In the genomic region with DNA sequence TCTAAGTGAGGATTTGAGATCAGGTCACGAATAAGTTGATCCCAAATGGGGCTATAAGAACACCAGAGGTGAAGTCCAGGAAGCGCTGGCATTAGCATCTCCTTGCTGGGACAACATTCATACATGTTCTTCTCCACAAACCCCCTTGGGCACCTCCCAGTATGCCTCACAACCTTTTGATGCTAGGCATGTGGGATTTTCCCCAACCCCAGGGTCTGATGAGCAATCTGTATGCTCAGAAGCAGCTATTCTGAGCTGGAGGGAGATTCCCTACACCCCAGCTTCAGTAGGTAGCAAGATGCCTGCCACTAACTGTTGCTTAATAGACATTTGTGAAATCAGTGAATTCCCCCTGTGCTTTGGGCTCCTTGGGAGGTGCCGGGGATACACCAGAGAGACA, we compare ENCODE assay signal across 24 cellular contexts. TPM values are rescaled to one million over a fixed set of nuclear protein-coding genes. Genes with fewer than 3 reads are reported as not detected.
DNase-seq lines count a peak whose midpoint lies in the region; ATAC-seq and TF ChIP-seq lines count a peak whose summit lies in the region.
"Had no signal": no experiment of that assay in that cellular context is flagged by ENCODE, and none has a peak within 500 bp of the region (broad histone marks: within the 10 kb centered on the region; RNA-seq: fewer than 3 reads in every experiment).

No MANE protein-coding gene starts in this region.

- no peak overlapping the region for H2BK15ac ChIP-seq in H9 (ENCODE audit: low read depth, low read length)

- H4K91ac ChIP-seq in H9 (ENCODE audit: insufficient read length, low read depth, low read length): no peak overlapping the region

- H3T11ph ChIP-seq in H9 (ENCODE audit: low read length): no peak overlapping the region

- H2AK5ac ChIP-seq in H9 (ENCODE audit: insufficient read length, low read length): no peak overlapping the region

- no peaks in the 10 kb centered on the region for H3K27me3 ChIP-seq in H9 (ENCODE audit: insufficient read depth, low read length)

- H2AFZ ChIP-seq in H9 (ENCODE audit: low read length): no peak overlapping the region

- no peak overlapping the region for H3K14ac ChIP-seq in H9 (ENCODE audit: insufficient read depth, low read length)

- H3K79me1 ChIP-seq in H9 (ENCODE audit: insufficient read depth, low read depth, low read length, poor library complexity, severe bottlenecking): no peaks in the 10 kb centered on the region

- no peak overlapping the region for H2BK120ac ChIP-seq in H9 (ENCODE audit: low read depth, low read length, poor library complexity, severe bottlenecking)

- ATAC-seq in GM18502 (IDR thresholded peaks at IDR 0.05; ENCODE audit: poor library complexity, unreplicated experiment) (peak; percentile 56), natural killer cell (no peak)
- ATAC-seq in activated T-helper 17 cell treated with anti-CD3 and anti-CD28 coated beads, Interleukin-2, amount 50 U/mL, for 72 hours (replicated peaks): peak; percentile 96
- ATAC-seq: A549, left cardiac atrium, T-helper 17 cell had no signal

- H3K27me3 Mint-ChIP-seq in activated CD4-positive, alpha-beta memory T cell treated with anti-CD3 and anti-CD28 coated beads for 36 hours: peaks cover 27% of the 10 kb centered on the region
- peaks cover 6% of the 10 kb centered on the region for H3K27me3 Mint-ChIP-seq in activated CD4-positive, alpha-beta memory T cell treated with anti-CD3 and anti-CD28 coated beads, Interleukin-2, amount 10 ng/mL, durations not matched to agents 7 days and 5 days
- peaks cover 25% of the 10 kb centered on the region for H3K27me3 Mint-ChIP-seq in activated T-helper 17 cell treated with anti-CD3 and anti-CD28 coated beads, Interleukin-2, amount 50 U/mL, for 72 hours
- H3K27me3 Mint-ChIP-seq in H9 (ENCODE audit: low read depth) (peaks cover 56% of the 10 kb centered on the region), natural killer cell (ENCODE audit: low read depth in 2 of 2) (peaks cover 10 to 11% of the 10 kb centered on the region in 2 donors)

- H2BK5ac ChIP-seq in H9 (ENCODE audit: insufficient read length, low read length): no peak overlapping the region

- CTCF ChIA-PET in activated CD4-positive, alpha-beta memory T cell treated with anti-CD3 and anti-CD28 coated beads for 36 hours (lab: Charles Lee): no interaction called here
- CTCF ChIA-PET in activated CD4-positive, alpha-beta memory T cell treated with anti-CD3 and anti-CD28 coated beads, Interleukin-2, amount 10 ng/mL, durations not matched to agents 7 days and 5 days (lab: Charles Lee): no interaction called here

- POLR2A ChIA-PET in activated CD4-positive, alpha-beta memory T cell treated with anti-CD3 and anti-CD28 coated beads for 36 hours (lab: Charles Lee): no interaction called here
- POLR2A ChIA-PET in activated CD4-positive, alpha-beta memory T cell treated with anti-CD3 and anti-CD28 coated beads, Interleukin-2, amount 10 ng/mL, durations not matched to agents 7 days and 5 days (lab: Charles Lee): no interaction called here

- no peak overlapping the region for H2BK20ac ChIP-seq in H9 (ENCODE audit: low read depth, low read length, poor library complexity, severe bottlenecking)

- no peak overlapping the region for H3K27ac ChIP-seq in H9 (ENCODE audit: insufficient read length, low read depth, low read length)
- H3K27ac ChIP-seq: A549 had no signal

- no peak overlapping the region for H3K18ac ChIP-seq in H9 (ENCODE audit: insufficient read length, low read depth, low read length)

- H3K9me3 Mint-ChIP-seq in activated CD4-positive, alpha-beta memory T cell treated with anti-CD3 and anti-CD28 coated beads for 36 hours: no peaks in the 10 kb centered on the region
- no peaks in the 10 kb centered on the region for H3K9me3 Mint-ChIP-seq in activated CD4-positive, alpha-beta memory T cell treated with anti-CD3 and anti-CD28 coated beads, Interleukin-2, amount 10 ng/mL, durations not matched to agents 7 days and 5 days
- no peaks in the 10 kb centered on the region for H3K9me3 Mint-ChIP-seq in activated T-helper 17 cell treated with anti-CD3 and anti-CD28 coated beads, Interleukin-2, amount 50 U/mL, for 72 hours
- H3K9me3 Mint-ChIP-seq in H9 (no peaks in the 10 kb centered on the region), natural killer cell (no peaks in the 10 kb centered on the region)
- H3K9me3 Mint-ChIP-seq: activated B cell treated with CpG ODN at 0.5 μM for 24 hours, CD14-positive monocyte had no signal

- no peak overlapping the region for H2BK12ac ChIP-seq in H9 (ENCODE audit: insufficient read length, low read depth, low read length)

- H3K4me1 ChIP-seq in H9 (ENCODE audit: insufficient read depth, low read length): no peaks in the 10 kb centered on the region
- H3K4me1 ChIP-seq: A549 had no signal

- H3K23ac ChIP-seq in H9 (ENCODE audit: insufficient read length, low read depth, low read length): no peak overlapping the region

- H3K9me3 ChIP-seq in H9 (ENCODE audit: control insufficient read depth, low read depth, low read length): no peaks in the 10 kb centered on the region
- H3K9me3 ChIP-seq: A549 had no signal

- H3K9ac ChIP-seq in H9 (ENCODE audit: extremely low read depth, insufficient read length, low read length): no peak overlapping the region

- DNase-seq in activated CD4-positive, alpha-beta memory T cell treated with anti-CD3 and anti-CD28 coated beads for 36 hours: peak; percentile 69
- DNase-seq in activated CD4-positive, alpha-beta memory T cell treated with anti-CD3 and anti-CD28 coated beads, Interleukin-2, amount 10 ng/mL, durations not matched to agents 7 days and 5 days: no peak
- DNase-seq in stimulated activated CD4-positive, alpha-beta T cell treated with anti-CD3 and anti-CD28 coated beads, TNF-alpha, amount 100 ng/mL, for 24 hours (ENCODE audit: low read depth in 3 of 3): peak in 2 of 3 experiments; percentile 5 to 35
- DNase-seq in NCI-H1694 (lab: John Stamatoyannopoulos, UW) (no peak), H9 (no peak), natural killer cell (no peak)
- DNase-seq: activated B cell treated with CpG ODN at 0.5 μM for 24 hours; amygdala; cerebellar nuclear complex; DMS153; hypothalamus; left cardiac atrium; midbrain; NCI-H510A treated with DMSO at 0.1 percent for 48 hours; retina; SHP77 treated with DMSO at 0.1 percent for 48 hours; stimulated activated naive CD4-positive, alpha-beta T cell; T-helper 17 cell had no signal

- TF ChIP-seq CTCF in H9 (conservative IDR thresholded peaks at IDR 0.05) (no peak), natural killer cell (IDR thresholded peaks at IDR 0.05) (no peak)

- no peak overlapping the region for H4K5ac ChIP-seq in H9 (ENCODE audit: insufficient read length, low read depth, low read length)

- H3K4ac ChIP-seq in H9 (ENCODE audit: low read depth, low read length): no peak overlapping the region

- intact Hi-C loops in activated CD4-positive, alpha-beta memory T cell treated with anti-CD3 and anti-CD28 coated beads for 36 hours (cut with micrococcal nuclease): no loop called here
- intact Hi-C loops in natural killer cell (cut with micrococcal nuclease): no loop called here

- no peaks in the 10 kb centered on the region for H3K79me2 ChIP-seq in H9 (ENCODE audit: insufficient read depth, low read length)

- no peaks in the 10 kb centered on the region for H3K36me3 Mint-ChIP-seq in activated CD4-positive, alpha-beta memory T cell treated with anti-CD3 and anti-CD28 coated beads for 36 hours
- no peaks in the 10 kb centered on the region for H3K36me3 Mint-ChIP-seq in activated CD4-positive, alpha-beta memory T cell treated with anti-CD3 and anti-CD28 coated beads, Interleukin-2, amount 10 ng/mL, durations not matched to agents 7 days and 5 days (ENCODE audit: low read depth)
- H3K36me3 Mint-ChIP-seq in activated T-helper 17 cell treated with anti-CD3 and anti-CD28 coated beads, Interleukin-2, amount 50 U/mL, for 72 hours (ENCODE audit: low read depth): no peaks in the 10 kb centered on the region
- H3K36me3 Mint-ChIP-seq in H9 (ENCODE audit: insufficient read depth in 1 of 3, low read depth in 3 of 3) (no peaks in the 10 kb centered on the region), natural killer cell (no peaks in the 10 kb centered on the region)
- H3K36me3 Mint-ChIP-seq: CD14-positive monocyte had no signal

- no peak overlapping the region for H4K8ac ChIP-seq in H9 (replicated peaks; ENCODE audit: insufficient read length, low read depth, low read length)

- no peaks in the 10 kb centered on the region for H4K20me1 ChIP-seq in H9 (ENCODE audit: control insufficient read depth, insufficient read depth, insufficient read length)

- no peak overlapping the region for H3K4me2 ChIP-seq in H9 (ENCODE audit: insufficient read depth, insufficient read length, low read length)
- H3K4me2 ChIP-seq: A549 had no signal

- no peak overlapping the region for H3K27ac Mint-ChIP-seq in activated CD4-positive, alpha-beta memory T cell treated with anti-CD3 and anti-CD28 coated beads for 36 hours
- no peak overlapping the region for H3K27ac Mint-ChIP-seq in activated CD4-positive, alpha-beta memory T cell treated with anti-CD3 and anti-CD28 coated beads, Interleukin-2, amount 10 ng/mL, durations not matched to agents 7 days and 5 days
- H3K27ac Mint-ChIP-seq in activated T-helper 17 cell treated with anti-CD3 and anti-CD28 coated beads, Interleukin-2, amount 50 U/mL, for 72 hours: no peak overlapping the region
- H3K27ac Mint-ChIP-seq in H9: no peak overlapping the region
- H3K27ac Mint-ChIP-seq in natural killer cell: no peak overlapping the region
- H3K27ac Mint-ChIP-seq: activated B cell treated with CpG ODN at 0.5 μM for 24 hours, CD14-positive monocyte, T-helper 17 cell had no signal

- WGBS in H9 (ENCODE audit: extremely low coverage, insufficient read length, low lambda C conversion rate): no CpG with 5 or more reads among the region's 3 CpGs

- no peaks in the 10 kb centered on the region for H3K4me1 Mint-ChIP-seq in activated CD4-positive, alpha-beta memory T cell treated with anti-CD3 and anti-CD28 coated beads for 36 hours (ENCODE audit: low read depth)
- H3K4me1 Mint-ChIP-seq in activated CD4-positive, alpha-beta memory T cell treated with anti-CD3 and anti-CD28 coated beads, Interleukin-2, amount 10 ng/mL, durations not matched to agents 7 days and 5 days: no peaks in the 10 kb centered on the region
- H3K4me1 Mint-ChIP-seq in activated T-helper 17 cell treated with anti-CD3 and anti-CD28 coated beads, Interleukin-2, amount 50 U/mL, for 72 hours: no peaks in the 10 kb centered on the region
- H3K4me1 Mint-ChIP-seq in H9: peaks cover 0 to 4% of the 10 kb centered on the region in 2 experiments; a peak in 1 of 4 replicates
- H3K4me1 Mint-ChIP-seq in natural killer cell: no peaks in the 10 kb centered on the region
- H3K4me1 Mint-ChIP-seq: T-helper 17 cell had no signal

- no peak overlapping the region for H3K56ac ChIP-seq in H9 (ENCODE audit: insufficient read length, low read depth, low read length)

- H3K4me3 Mint-ChIP-seq in activated CD4-positive, alpha-beta memory T cell treated with anti-CD3 and anti-CD28 coated beads for 36 hours: no peak overlapping the region
- H3K4me3 Mint-ChIP-seq in activated CD4-positive, alpha-beta memory T cell treated with anti-CD3 and anti-CD28 coated beads, Interleukin-2, amount 10 ng/mL, durations not matched to agents 7 days and 5 days: no peak overlapping the region
- H3K4me3 Mint-ChIP-seq in activated T-helper 17 cell treated with anti-CD3 and anti-CD28 coated beads, Interleukin-2, amount 50 U/mL, for 72 hours: no peak overlapping the region
- no peak overlapping the region for H3K4me3 Mint-ChIP-seq in H9
- H3K4me3 Mint-ChIP-seq in natural killer cell: no peak overlapping the region
- H3K4me3 Mint-ChIP-seq: activated B cell treated with CpG ODN at 0.5 μM for 24 hours, CD14-positive monocyte, T-helper 17 cell had no signal

- no peaks in the 10 kb centered on the region for H3K23me2 ChIP-seq in H9 (ENCODE audit: insufficient read length, low read depth, low read length, poor library complexity, severe bottlenecking)

RNA-seq across cellular contexts. Expression of a gene that starts 32.2 kb away (rescaled TPM):
- total RNA-seq in activated CD4-positive, alpha-beta memory T cell treated with anti-CD3 and anti-CD28 coated beads for 36 hours: not detected
- total RNA-seq in activated CD4-positive, alpha-beta memory T cell treated with anti-CD3 and anti-CD28 coated beads, Interleukin-2, amount 10 ng/mL, durations not matched to agents 7 days and 5 days: not detected
- total RNA-seq in activated T-helper 17 cell treated with anti-CD3 and anti-CD28 coated beads, Interleukin-2, amount 50 U/mL, for 72 hours: not detected
- total RNA-seq in H9 (2021) (1.5 and 1.9 TPM in 2 replicates), natural killer cell (not detected)
- total RNA-seq: activated B cell treated with CpG ODN at 0.5 μM for 24 hours, HT-29, left cardiac atrium, LHCN-M2, T-helper 17 cell had no signal

Comparison
In these comparisons a context has a peak if more than half of its experiments do, and no peak if none do; other contexts are left out.
1. DNase-seq: peak in activated CD4-positive, alpha-beta memory T cell treated with anti-CD3 and anti-CD28 coated beads for 36 hours (single experiment) and stimulated activated CD4-positive, alpha-beta T cell treated with anti-CD3 and anti-CD28 coated beads, TNF-alpha, amount 100 ng/mL, for 24 hours (2 of 3); none in activated CD4-positive, alpha-beta memory T cell treated with anti-CD3 and anti-CD28 coated beads, Interleukin-2, amount 10 ng/mL, durations not matched to agents 7 days and 5 days (single experiment), NCI-H1694 (single experiment), H9 (single experiment) and natural killer cell (single experiment).
2. ATAC-seq: peak in GM18502 (single experiment) and activated T-helper 17 cell treated with anti-CD3 and anti-CD28 coated beads, Interleukin-2, amount 50 U/mL, for 72 hours (single experiment); none in natural killer cell (0 of 3).